In genomic region chr2:73059106-73059505, GRCh38 we compare ENCODE assay signal across 16 cellular contexts.
DNase-seq lines count a peak whose midpoint lies in the region.
"Had no signal": no experiment of that assay in that cellular context is flagged by ENCODE, and none has a peak within 500 bp of the region (broad histone marks: within the 10 kb centered on the region; RNA-seq: fewer than 3 reads in every experiment).

No MANE protein-coding gene starts in this region.

- DNase-seq in astrocyte of the hippocampus (ENCODE audit: low read depth, low spot score) (peak; percentile 56), hippocampal formation (lab: John Stamatoyannopoulos, UW) (peak; percentile 63 to 67), pons (ENCODE audit: low spot score) (peak; percentile 80), kidney glomerular epithelial cell (lab: John Stamatoyannopoulos, UW) (no peak), HAP-1 (ENCODE audit: low spot score in 2 of 2) (no peak), DMS153 (lab: John Stamatoyannopoulos, UW) (no peak)
- DNase-seq in activated CD4-positive, CD25-positive, alpha-beta regulatory T cell treated with anti-CD3 and anti-CD28 coated beads, Interleukin-2, amount 50 U/mL, for 72 hours: no peak
- DNase-seq: 8988T; CD4-positive, CD25-positive, alpha-beta regulatory T cell; KBM-7; NCI-H1092; NCI-H345; NCI-H69; NK-92 treated with Interleukin-12 subunit alpha and Interleukin-12 subunit beta, amount 100 ng/mL, for 24 hours; PC-3 had no signal

- H4K20me1 ChIP-seq in BLaER1: peaks cover 6% of the 10 kb centered on the region; the same call in 1 of the 2 replicates

- peaks cover 30% of the 10 kb centered on the region for H3K36me3 ChIP-seq in BLaER1
- H3K36me3 ChIP-seq in HAP-1 (replicated peaks): peaks cover 17% of the 10 kb centered on the region

- H3K27me3 ChIP-seq in BLaER1 (no peaks in the 10 kb centered on the region), HAP-1 (ENCODE audit: low read depth) (no peaks in the 10 kb centered on the region)

- 0 out of 2 replicates have a peak overlapping the region, but pooled peaks have one; percentile 15 for H3K9ac ChIP-seq in BLaER1

- H3K4me3 ChIP-seq in BLaER1 (no peak overlapping the region), HAP-1 (no peak overlapping the region)

- in situ Hi-C loops in HAP-1 (cut with MboI; ENCODE audit: low sequenced_read_pairs): no loop called here

- peak overlapping the region; percentile 71 for H3K27ac ChIP-seq in BLaER1

- peak overlapping the region; percentile 77 for H3K4me2 ChIP-seq in BLaER1

- peaks cover 19% of the 10 kb centered on the region for H3K4me1 ChIP-seq in BLaER1
- no peaks in the 10 kb centered on the region for H3K4me1 ChIP-seq in HAP-1

- H3K9me3 ChIP-seq in BLaER1 (peaks cover 23% of the 10 kb centered on the region), HAP-1 (no peaks in the 10 kb centered on the region)

Comparison
In these comparisons a context has a peak if more than half of its experiments do, and no peak if none do; other contexts are left out.
1. DNase-seq: peak in astrocyte of the hippocampus (single experiment), hippocampal formation (2 of 2) and pons (single experiment); none in kidney glomerular epithelial cell (single experiment), HAP-1 (0 of 2), activated CD4-positive, CD25-positive, alpha-beta regulatory T cell treated with anti-CD3 and anti-CD28 coated beads, Interleukin-2, amount 50 U/mL, for 72 hours (single experiment) and DMS153 (single experiment).